Comparison of ENCODE assay signal across 8 cellular contexts in genomic region chr2:101150306-101151140, GRCh38. TPM values are rescaled to one million over a fixed set of nuclear protein-coding genes. Genes with fewer than 3 reads are reported as not detected.
DNase-seq lines count a peak whose midpoint lies in the region; ATAC-seq and TF ChIP-seq lines count a peak whose summit lies in the region.

No MANE protein-coding gene starts in this region.

- ATAC-seq in activated CD8-positive, alpha-beta T cell treated with anti-CD3 and anti-CD28 coated beads, Interleukin-2, amount 10 ng/mL, durations not matched to agents 7 days and 5 days, result peak; percentile 31
- ATAC-seq in HG03565 (IDR thresholded peaks at IDR 0.05; ENCODE audit: unreplicated experiment), result no peak
- no peak for ATAC-seq in GM21529 (IDR thresholded peaks at IDR 0.05; ENCODE audit: unreplicated experiment)

- no peak for TF ChIP-seq CTCF in fibroblast of the aortic adventitia (IDR thresholded peaks at IDR 0.05; ENCODE audit: insufficient read depth, low read length)
- TF ChIP-seq CTCF in neural crest cell (conservative IDR thresholded peaks at IDR 0.05), result no peak

- peak overlapping the region; percentile 74 for H3K4me3 ChIP-seq in HUES48 (ENCODE audit: low read depth, low read length)
- peak overlapping the region; percentile 77 for H3K4me3 ChIP-seq in fibroblast of the aortic adventitia (ENCODE audit: low read depth, low read length)

- CTCF ChIA-PET in activated CD8-positive, alpha-beta T cell treated with anti-CD3 and anti-CD28 coated beads, Interleukin-2, amount 10 ng/mL, durations not matched to agents 7 days and 5 days (lab: Charles Lee), result interaction anchor here (0.8 to 2.5 kb wide), 5 partner anchors 13 to 149 kb away, joined by 3 to 14 read pairs (median 3); partner anchors contain the start of gene RPL31

- no peaks in the 10 kb centered on the region for H3K9me3 Mint-ChIP-seq in activated CD8-positive, alpha-beta T cell treated with anti-CD3 and anti-CD28 coated beads, Interleukin-2, amount 10 ng/mL, durations not matched to agents 7 days and 5 days (ENCODE audit: insufficient read depth)
- no peaks in the 10 kb centered on the region for H3K9me3 Mint-ChIP-seq in neural crest cell

- peak overlapping the region; percentile 12; the same call in 1 of the 2 replicates for H3K9ac ChIP-seq in HUES48 (ENCODE audit: low read depth, low read length)

- no peak overlapping the region for H3K27ac Mint-ChIP-seq in activated CD8-positive, alpha-beta T cell treated with anti-CD3 and anti-CD28 coated beads, Interleukin-2, amount 10 ng/mL, durations not matched to agents 7 days and 5 days
- H3K27ac Mint-ChIP-seq in neural crest cell (ENCODE audit: unreplicated experiment), result no peak overlapping the region

- H3K9me3 ChIP-seq in HUES48 (ENCODE audit: control insufficient read depth, insufficient read depth, low read length), result no peaks in the 10 kb centered on the region

- H3K36me3 ChIP-seq in HUES48 (ENCODE audit: control insufficient read depth, insufficient read depth, low read length), result no peaks in the 10 kb centered on the region

- H3K27ac ChIP-seq in HUES48 (ENCODE audit: low read depth, low read length), result no peak overlapping the region

- POLR2A ChIA-PET in activated CD8-positive, alpha-beta T cell treated with anti-CD3 and anti-CD28 coated beads, Interleukin-2, amount 10 ng/mL, durations not matched to agents 7 days and 5 days (lab: Charles Lee), result interaction anchor here (0.6 to 1.5 kb wide), 5 partner anchors 10 to 204 kb away, joined by 3 to 6 read pairs (median 3); no protein-coding TSS in a partner anchor

- H3K4me3 Mint-ChIP-seq in activated CD8-positive, alpha-beta T cell treated with anti-CD3 and anti-CD28 coated beads, Interleukin-2, amount 10 ng/mL, durations not matched to agents 7 days and 5 days, result peak overlapping the region; percentile 62
- H3K4me3 Mint-ChIP-seq in neural crest cell, result peak overlapping the region; percentile 79

- peaks cover 17% of the 10 kb centered on the region for H3K4me1 Mint-ChIP-seq in activated CD8-positive, alpha-beta T cell treated with anti-CD3 and anti-CD28 coated beads, Interleukin-2, amount 10 ng/mL, durations not matched to agents 7 days and 5 days (ENCODE audit: low read depth)
- H3K4me1 Mint-ChIP-seq in neural crest cell, result peaks cover 25% of the 10 kb centered on the region

- H3K27me3 ChIP-seq in HUES48 (ENCODE audit: control insufficient read depth, insufficient read depth, low read length), result peaks cover 13% of the 10 kb centered on the region

- H3K36me3 Mint-ChIP-seq in activated CD8-positive, alpha-beta T cell treated with anti-CD3 and anti-CD28 coated beads, Interleukin-2, amount 10 ng/mL, durations not matched to agents 7 days and 5 days (ENCODE audit: low read depth), result no peaks in the 10 kb centered on the region
- no peaks in the 10 kb centered on the region for H3K36me3 Mint-ChIP-seq in neural crest cell (ENCODE audit: low read depth)

- peaks cover 57% of the 10 kb centered on the region for H3K4me1 ChIP-seq in HUES48 (ENCODE audit: control insufficient read depth, insufficient read depth, low read length)

- DNase-seq in activated effector memory CD4-positive, alpha-beta T cell treated with anti-CD3 and anti-CD28 coated beads, Interleukin-2, amount 50 U/mL, for 16 hours, result peak; percentile 63
- DNase-seq in activated effector memory CD4-positive, alpha-beta T cell treated with Interleukin-2 at 50 U/mL for 16 hours, result no peak
- peak; percentile 23 for DNase-seq in activated CD8-positive, alpha-beta T cell treated with anti-CD3 and anti-CD28 coated beads, Interleukin-2, amount 10 ng/mL, durations not matched to agents 7 days and 5 days
- no peak for DNase-seq in fibroblast of the aortic adventitia (ENCODE audit: low read depth)
- peak; percentile 17 for DNase-seq in neural crest cell (ENCODE audit: low read depth, low spot score)

- H3K27me3 Mint-ChIP-seq in activated CD8-positive, alpha-beta T cell treated with anti-CD3 and anti-CD28 coated beads, Interleukin-2, amount 10 ng/mL, durations not matched to agents 7 days and 5 days (ENCODE audit: low read depth), result peaks cover 64% of the 10 kb centered on the region
- peaks cover 57% of the 10 kb centered on the region for H3K27me3 Mint-ChIP-seq in neural crest cell (ENCODE audit: low read depth)

RNA-seq across cellular contexts. Expression of gene TBC1D8, which starts 0.7 kb away (rescaled TPM):
- under 1 TPM; 0.29 to 0.70 TPM for total RNA-seq in activated CD8-positive, alpha-beta T cell treated with anti-CD3 and anti-CD28 coated beads, Interleukin-2, amount 10 ng/mL, durations not matched to agents 7 days and 5 days
- 12.4 and 21.3 TPM in 2 replicates for total RNA-seq in fibroblast of the aortic adventitia (ENCODE audit: low replicate concordance)
- 7.8 and 8.8 TPM in 2 replicates for total RNA-seq in neural crest cell

Comparison
In these comparisons a context has a peak if more than half of its experiments do, and no peak if none do; other contexts are left out.
1. DNase-seq: peak in activated effector memory CD4-positive, alpha-beta T cell treated with anti-CD3 and anti-CD28 coated beads, Interleukin-2, amount 50 U/mL, for 16 hours (single experiment), activated CD8-positive, alpha-beta T cell treated with anti-CD3 and anti-CD28 coated beads, Interleukin-2, amount 10 ng/mL, durations not matched to agents 7 days and 5 days (single experiment) and neural crest cell (single experiment); none in activated effector memory CD4-positive, alpha-beta T cell treated with Interleukin-2 at 50 U/mL for 16 hours (single experiment) and fibroblast of the aortic adventitia (single experiment).